8 cellular contexts compared by ENCODE assay signal in the genomic region with DNA sequence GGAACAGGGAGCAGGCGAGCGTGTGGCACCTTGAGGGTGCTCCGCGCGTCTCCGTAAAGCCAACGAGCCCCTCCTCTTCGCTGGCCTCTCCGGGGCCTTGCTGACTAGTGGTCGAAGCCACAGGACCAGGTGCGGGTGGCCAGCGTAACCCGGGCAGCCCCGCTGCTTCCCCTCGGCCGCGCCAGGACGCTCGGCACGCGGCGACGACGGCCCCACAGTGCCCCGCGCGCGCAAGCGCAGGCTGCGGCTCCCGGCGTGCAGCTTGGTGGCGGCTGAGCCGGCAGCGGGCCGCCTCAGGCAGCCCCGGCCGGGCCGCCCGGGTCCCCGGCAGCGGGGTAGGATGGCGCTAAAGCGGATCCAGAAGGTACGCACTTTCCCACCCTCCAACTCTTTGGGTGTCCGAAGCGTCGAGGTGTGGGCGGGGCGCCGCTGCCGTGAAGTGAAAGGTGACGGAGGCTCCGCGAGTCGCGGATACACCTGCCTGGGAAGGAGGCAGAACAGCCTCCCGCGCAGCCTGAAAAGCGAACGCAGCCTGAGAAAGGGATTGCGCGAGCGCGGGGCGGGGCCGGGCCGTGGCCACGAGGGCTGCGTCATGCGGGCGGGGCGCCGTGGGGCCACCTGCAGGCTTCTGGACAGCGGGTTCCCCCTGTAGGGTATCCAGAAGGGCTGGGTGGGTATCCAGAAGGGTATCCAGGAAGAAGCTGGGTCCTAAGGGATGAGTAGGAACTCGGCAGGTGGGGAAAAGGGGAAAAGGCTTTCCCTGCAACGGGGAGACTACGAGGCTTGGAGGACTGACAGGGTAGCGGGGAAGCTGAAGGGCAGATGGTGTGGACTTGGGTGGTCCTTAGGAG. TPM values are rescaled to one million over a fixed set of nuclear protein-coding genes. Genes with fewer than 3 reads are reported as not detected.
DNase-seq lines count a peak whose midpoint lies in the region; TF ChIP-seq lines count a peak whose summit lies in the region.

A gene (plus strand): TSS at position 244 of the 851 bp plus-strand sequence. CDS start 97 bp downstream, at position 341.

- no peaks in the 10 kb centered on the region for H3K79me1 ChIP-seq in H9 (ENCODE audit: insufficient read depth, low read depth, low read length, poor library complexity, severe bottlenecking)
- no peaks in the 10 kb centered on the region for H3K79me1 ChIP-seq in neuronal stem cell (ENCODE audit: low read depth, low read length)

- no CpG with 5 or more reads among the region's 79 CpGs for WGBS in H9 (ENCODE audit: extremely low coverage, insufficient read length, low lambda C conversion rate)
- no CpG with 5 or more reads among the region's 79 CpGs for WGBS in neuronal stem cell (ENCODE audit: extremely low coverage in 2 of 2, insufficient read length in 2 of 2, insufficient replicate concordance in 1 of 2), 2 donors

- H3K4me1 ChIP-seq in H9 (ENCODE audit: insufficient read depth, low read length) (no peaks in the 10 kb centered on the region), SJSA1 (replicated peaks) (peaks cover 4% of the 10 kb centered on the region; the same call in 1 of the 2 replicates), neuronal stem cell (ENCODE audit: control insufficient read depth in 2 of 2, insufficient read depth in 1 of 2, low read depth in 1 of 2, low read length in 2 of 2) (peaks cover 6% of the 10 kb centered on the region in 2 donors)

- H2BK12ac ChIP-seq in H9 (ENCODE audit: insufficient read length, low read depth, low read length) = no peak within 1 kb of the TSS
- no peak within 1 kb of the TSS for H2BK12ac ChIP-seq in neuronal stem cell (ENCODE audit: low read length)

- H2BK120ac ChIP-seq in H9 (ENCODE audit: low read depth, low read length, poor library complexity, severe bottlenecking) (no peak within 1 kb of the TSS), neuronal stem cell (ENCODE audit: low read depth, low read length) (peak within 1 kb of the TSS; percentile 16)

- no peak within 1 kb of the TSS for H4K91ac ChIP-seq in H9 (ENCODE audit: insufficient read length, low read depth, low read length)
- no peak within 1 kb of the TSS for H4K91ac ChIP-seq in neuronal stem cell (ENCODE audit: low read depth, low read length, poor library complexity)

- H4K20me1 ChIP-seq in H9 (ENCODE audit: control insufficient read depth, insufficient read depth, insufficient read length) = no peaks in the 10 kb centered on the region

- no peak within 1 kb of the TSS for H2BK20ac ChIP-seq in H9 (ENCODE audit: low read depth, low read length, poor library complexity, severe bottlenecking)

- H3K9me3 ChIP-seq in H9 (ENCODE audit: control insufficient read depth, low read depth, low read length) = no peaks in the 10 kb centered on the region
- no peaks in the 10 kb centered on the region for H3K9me3 ChIP-seq in SJSA1 (replicated peaks)
- peaks cover 0 to 6% of the 10 kb centered on the region in 2 donors for H3K9me3 ChIP-seq in neuronal stem cell (replicated peaks in 1 of 2; ENCODE audit: control insufficient read depth in 2 of 2, insufficient read depth in 1 of 2, low read depth in 1 of 2, low read length in 2 of 2)

- H3K4ac ChIP-seq in H9 (ENCODE audit: low read depth, low read length) = no peak within 1 kb of the TSS
- H3K4ac ChIP-seq in neuronal stem cell (ENCODE audit: low read length) = peak within 1 kb of the TSS; percentile 38

- peaks cover 3% of the 10 kb centered on the region for H3K23me2 ChIP-seq in H9 (ENCODE audit: insufficient read length, low read depth, low read length, poor library complexity, severe bottlenecking)

- H3K36me3 Mint-ChIP-seq in H9 (ENCODE audit: insufficient read depth in 1 of 3, low read depth in 3 of 3) = peaks cover 0 to 5% (median 0%) of the 10 kb centered on the region in 3 experiments; a peak in 2 of 7 replicates

- no peak within 1 kb of the TSS for H3K23ac ChIP-seq in H9 (ENCODE audit: insufficient read length, low read depth, low read length)
- peak within 1 kb of the TSS; percentile 87 for H3K23ac ChIP-seq in neuronal stem cell (ENCODE audit: low read depth, low read length, poor library complexity)

- H4K8ac ChIP-seq in H9 (replicated peaks; ENCODE audit: insufficient read length, low read depth, low read length) = no peak within 1 kb of the TSS
- no peak within 1 kb of the TSS for H4K8ac ChIP-seq in neuronal stem cell (ENCODE audit: low read depth, low read length)

- H3K9me3 Mint-ChIP-seq in H9 = peaks cover 2 to 3% of the 10 kb centered on the region in 2 experiments; a peak in 2 of 5 replicates

- H3K27me3 Mint-ChIP-seq in H9 (ENCODE audit: low read depth) = peaks cover 36% of the 10 kb centered on the region

- no peak within 1 kb of the TSS for H2AFZ ChIP-seq in H9 (ENCODE audit: low read length)
- H2AFZ ChIP-seq in neuronal stem cell (ENCODE audit: low read length) = peak within 1 kb of the TSS; percentile 94

- peak within 1 kb of the TSS; percentile 69 to 75 for H3K4me3 Mint-ChIP-seq in H9

- H3K27ac ChIP-seq in H9 (ENCODE audit: insufficient read length, low read depth, low read length) (no peak within 1 kb of the TSS), SJSA1 (peak within 1 kb of the TSS; percentile 35; the same call in 1 of the 2 replicates), neuronal stem cell (replicated peaks; ENCODE audit: low read length) (peak within 1 kb of the TSS; percentile 68), substantia nigra (ENCODE audit: low read depth, low read length, poor library complexity, severe bottlenecking) (peak within 1 kb of the TSS; percentile 82)

- H4K5ac ChIP-seq in H9 (ENCODE audit: insufficient read length, low read depth, low read length) = no peak within 1 kb of the TSS

- H3K4me3 ChIP-seq in SJSA1 = peak within 1 kb of the TSS; percentile 64
- H3K4me3 ChIP-seq in neuronal stem cell (ENCODE audit: low read length in 2 of 2) = peak within 1 kb of the TSS; percentile 58 to 83

- H3T11ph ChIP-seq in H9 (ENCODE audit: low read length) = no peak within 1 kb of the TSS

- peak; percentile 19 for DNase-seq in GM04503 (ENCODE audit: low read depth)
- DNase-seq in H9 = peak; percentile 77
- DNase-seq in M059J (ENCODE audit: low read depth) = peak; percentile 78
- DNase-seq in SJSA1 (ENCODE audit: low read depth in 1 of 2, low spot score in 2 of 2) = peak; percentile 62 to 74
- peak; percentile 83 for DNase-seq in activated gamma-delta T cell treated with anti-CD3 and anti-CD28 coated beads, Interleukin-2, amount 50 U/mL, for 16 hours (ENCODE audit: low read depth)
- DNase-seq in foreskin melanocyte = peak; percentile 44
- peak; percentile 52 for DNase-seq in neuronal stem cell (ENCODE audit: low spot score)
- DNase-seq in substantia nigra (lab: John Stamatoyannopoulos, UW) = peak; percentile 13 to 93 (median 79)

- no peak for TF ChIP-seq CTCF in H9 (conservative IDR thresholded peaks at IDR 0.05)

- H3K14ac ChIP-seq in H9 (ENCODE audit: insufficient read depth, low read length) = no peak within 1 kb of the TSS
- no peak within 1 kb of the TSS for H3K14ac ChIP-seq in neuronal stem cell (ENCODE audit: low read length)

- H3K79me2 ChIP-seq in H9 (ENCODE audit: insufficient read depth, low read length) = no peaks in the 10 kb centered on the region

- peaks cover 5 to 7% of the 10 kb centered on the region in 2 experiments for H3K4me1 Mint-ChIP-seq in H9

- H3K4me2 ChIP-seq in H9 (ENCODE audit: insufficient read depth, insufficient read length, low read length) (peak within 1 kb of the TSS; percentile 73), neuronal stem cell (ENCODE audit: insufficient read depth, low read length, poor library complexity, severe bottlenecking) (peak within 1 kb of the TSS; percentile 92)

- no peak within 1 kb of the TSS for H3K56ac ChIP-seq in H9 (ENCODE audit: insufficient read length, low read depth, low read length)

- H2AK5ac ChIP-seq in H9 (ENCODE audit: insufficient read length, low read length) = no peak within 1 kb of the TSS
- no peak within 1 kb of the TSS for H2AK5ac ChIP-seq in neuronal stem cell (ENCODE audit: low read depth, low read length)

- no peak within 1 kb of the TSS for H3K27ac Mint-ChIP-seq in H9

- H3K36me3 ChIP-seq in SJSA1 (no peaks in the 10 kb centered on the region), neuronal stem cell (replicated peaks in 1 of 2; ENCODE audit: control insufficient read depth in 2 of 2, insufficient read depth in 2 of 2, low read length in 2 of 2) (no peaks in the 10 kb centered on the region)

- H2BK15ac ChIP-seq in H9 (ENCODE audit: low read depth, low read length) = no peak within 1 kb of the TSS
- peak within 1 kb of the TSS; percentile 62 for H2BK15ac ChIP-seq in neuronal stem cell (ENCODE audit: low read length)

- H2BK5ac ChIP-seq in H9 (ENCODE audit: insufficient read length, low read length) = no peak within 1 kb of the TSS
- H2BK5ac ChIP-seq in neuronal stem cell (ENCODE audit: low read length) = peak within 1 kb of the TSS; percentile 49

- H3K9ac ChIP-seq in H9 (ENCODE audit: extremely low read depth, insufficient read length, low read length) = no peak within 1 kb of the TSS
- peak within 1 kb of the TSS; percentile 91 for H3K9ac ChIP-seq in neuronal stem cell (ENCODE audit: low read depth, low read length, poor library complexity)

- H3K27me3 ChIP-seq in H9 (ENCODE audit: insufficient read depth, low read length) (peaks cover 3% of the 10 kb centered on the region; the same call in 1 of the 2 replicates), SJSA1 (replicated peaks) (no peaks in the 10 kb centered on the region), neuronal stem cell (ENCODE audit: control insufficient read depth in 3 of 3, insufficient read depth in 3 of 3, low read depth in 1 of 3, low read length in 3 of 3) (no peaks in the 10 kb centered on the region)

- H3K18ac ChIP-seq in H9 (ENCODE audit: insufficient read length, low read depth, low read length) (no peak within 1 kb of the TSS), neuronal stem cell (ENCODE audit: low read length) (peak within 1 kb of the TSS; percentile 98)

RNA-seq across cellular contexts. Expression of the gene that starts here (rescaled TPM):
- total RNA-seq in H9 (2021) = 6.4 and 7.3 TPM in 2 replicates
- 23.5 and 41.7 TPM in 2 replicates for total RNA-seq in M059J (2014; rRNA removed; shearing (Covaris generic))
- 12.1 and 13.0 TPM in 2 replicates for total RNA-seq in SJSA1 (2014; rRNA removed; shearing (Covaris generic))
- polyA plus RNA-seq in neuronal stem cell (2013, experiment 1 of 2) = 8.5 TPM
- 8.8 TPM for polyA plus RNA-seq in neuronal stem cell (2013, experiment 2 of 2)

Comparison
In these comparisons a context has a peak if more than half of its experiments do, and no peak if none do; other contexts are left out.
1. DNase-seq: peak in every context shown above with its lines; median percentile 83 in activated gamma-delta T cell treated with anti-CD3 and anti-CD28 coated beads, Interleukin-2, amount 50 U/mL, for 16 hours; 79 in substantia nigra; 78 in M059J; 77 in H9; 68 in SJSA1; 52 in neuronal stem cell; 44 in foreskin melanocyte; 19 in GM04503.